Comparison of ENCODE assay signal across 8 cellular contexts in the genomic region with DNA sequence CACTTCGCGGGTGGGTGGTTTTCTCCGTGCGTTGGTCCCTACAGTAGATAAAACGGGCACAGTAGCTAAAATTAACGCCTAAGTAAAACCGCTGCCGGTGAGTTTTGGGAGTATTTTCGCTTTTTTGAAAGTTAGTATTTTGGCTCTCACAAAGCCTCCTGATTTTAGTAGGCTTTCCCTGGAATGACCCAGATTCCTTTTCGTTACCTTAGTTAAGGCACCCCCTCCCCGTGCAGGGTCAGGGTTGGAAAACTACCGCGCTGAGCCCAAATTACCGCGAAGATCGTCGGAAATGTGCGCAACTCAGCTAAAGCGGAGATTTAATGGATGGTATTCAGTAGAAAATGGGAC. TPM values are rescaled to one million over a fixed set of nuclear protein-coding genes. Genes with fewer than 3 reads are reported as not detected.
DNase-seq lines count a peak whose midpoint lies in the region; ATAC-seq and TF ChIP-seq lines count a peak whose summit lies in the region.

No MANE protein-coding gene starts in this region.

- H3K9ac ChIP-seq in NT2/D1 (ENCODE audit: insufficient read length, low read depth): peak overlapping the region; percentile 83

- H3K4me2 ChIP-seq in osteoblast (ENCODE audit: insufficient read depth, low read length): peak overlapping the region; percentile 95

- peaks cover 6% of the 10 kb centered on the region; the same call in 1 of the 2 replicates for H3K9me3 ChIP-seq in NT2/D1 (ENCODE audit: insufficient read depth, low read length)
- no peaks in the 10 kb centered on the region for H3K9me3 ChIP-seq in osteoblast (ENCODE audit: low read depth, low read length)

- no peaks in the 10 kb centered on the region for H3K79me2 ChIP-seq in osteoblast (ENCODE audit: insufficient read depth, low read length)

- ATAC-seq in GM19395 (IDR thresholded peaks at IDR 0.05; ENCODE audit: unreplicated experiment) (peak; percentile 24), GM18502 (IDR thresholded peaks at IDR 0.05; ENCODE audit: poor library complexity, unreplicated experiment) (no peak)

- DNase-seq in NT2/D1 (ENCODE audit: low read depth, low spot score) (no peak), epithelial cell of prostate (ENCODE audit: low read depth, low spot score) (no peak), osteoblast (ENCODE audit: insufficient read length, low spot score, missing footprints) (no peak), NCI-H82 treated with DMSO at 0.1 percent for 48 hours (lab: John Stamatoyannopoulos, UW; ENCODE audit: unreplicated experiment) (no peak), epidermal melanocyte (ENCODE audit: insufficient read length, low spot score) (no peak), HK-2 (ENCODE audit: unreplicated experiment) (no peak)

- H3K4me1 ChIP-seq in NT2/D1 (ENCODE audit: insufficient read depth, insufficient read length) (peaks cover 6% of the 10 kb centered on the region), osteoblast (ENCODE audit: insufficient read depth, low read length) (peaks cover 9% of the 10 kb centered on the region)

- no peaks in the 10 kb centered on the region for H3K27me3 ChIP-seq in NT2/D1 (ENCODE audit: insufficient read depth, insufficient read length)
- H3K27me3 ChIP-seq in osteoblast (ENCODE audit: insufficient read depth, low read length): no peaks in the 10 kb centered on the region

- H3K36me3 ChIP-seq in NT2/D1 (ENCODE audit: insufficient read depth, insufficient read length, low read length) (no peaks in the 10 kb centered on the region), osteoblast (ENCODE audit: insufficient read depth, low read length) (peaks cover 5% of the 10 kb centered on the region)

- peak overlapping the region; percentile 47 for H2AFZ ChIP-seq in osteoblast (ENCODE audit: low read length)

- TF ChIP-seq CTCF in osteoblast (IDR thresholded peaks at IDR 0.05; ENCODE audit: extremely low read depth, low read depth, low read length): no peak

- H4K20me1 ChIP-seq in osteoblast (ENCODE audit: insufficient read depth, low read length): no peaks in the 10 kb centered on the region

- H3K27ac ChIP-seq in epithelial cell of prostate (peak overlapping the region; percentile 91), osteoblast (ENCODE audit: low read depth, low read length) (peak overlapping the region; percentile 74)

- H3K4me3 ChIP-seq in NT2/D1 (ENCODE audit: insufficient read length, low read depth): peak overlapping the region; percentile 68
- peak overlapping the region; percentile 76 for H3K4me3 ChIP-seq in osteoblast (ENCODE audit: insufficient read depth, low read length)

RNA-seq across cellular contexts. Expression of a gene that starts 28.3 kb away (rescaled TPM):
- total RNA-seq in osteoblast: 0.72 TPM in 1 of 2 replicates, not detected in the other

RNA-seq across cellular contexts. Expression of a gene that starts 38.9 kb away (rescaled TPM):
- 352 and 388 TPM in 2 replicates for total RNA-seq in osteoblast

RNA-seq across cellular contexts. Expression of a gene that starts 54.5 kb away (rescaled TPM):
- total RNA-seq in osteoblast: 18.8 and 21.5 TPM in 2 replicates

RNA-seq across cellular contexts. Expression of a gene that starts 54.8 kb away (rescaled TPM):
- 25.7 and 28.6 TPM in 2 replicates for total RNA-seq in osteoblast
